2 cellular contexts compared by ENCODE assay signal in genomic region chr9:116421006-116421538, GRCh38.
TF ChIP-seq lines count a peak whose summit lies in the region.

No MANE protein-coding gene starts in this region.

TF ChIP-seq in IMR-90, 13 proteins besides CTCF, POLR2A, EP300 and RAD21:
- no peak for TF ChIP-seq CHD1 (IDR thresholded peaks at IDR 0.05; ENCODE audit: low read depth, low read length)
- no peak for TF ChIP-seq CEBPB (IDR thresholded peaks at IDR 0.05; ENCODE audit: low read depth, low read length)
- no peak for TF ChIP-seq MXI1 (IDR thresholded peaks at IDR 0.05; ENCODE audit: borderline replicate concordance, low read depth, low read length)
- TF ChIP-seq USF2 (IDR thresholded peaks at IDR 0.05; ENCODE audit: low read depth, low read length) = no peak
- no peak for TF ChIP-seq BHLHE40 (IDR thresholded peaks at IDR 0.05; ENCODE audit: low read depth, low read length)
- TF ChIP-seq NFE2L2 (IDR thresholded peaks at IDR 0.05; ENCODE audit: low read depth, low read length) = no peak
- no peak for TF ChIP-seq MAZ (IDR thresholded peaks at IDR 0.05; ENCODE audit: borderline replicate concordance, low read depth, low read length)
- TF ChIP-seq RCOR1 (IDR thresholded peaks at IDR 0.05; ENCODE audit: insufficient replicate concordance, low read length) = no peak
- TF ChIP-seq SMC3 (IDR thresholded peaks at IDR 0.05; ENCODE audit: low read depth, low read length) = no peak
- no peak for TF ChIP-seq MAFK (IDR thresholded peaks at IDR 0.05; ENCODE audit: low read depth, low read length)
- no peak for TF ChIP-seq FOS (IDR thresholded peaks at IDR 0.05; ENCODE audit: low read depth, low read length)
- no peak for TF ChIP-seq ELK1 (IDR thresholded peaks at IDR 0.05; ENCODE audit: borderline replicate concordance, low read depth, low read length)
- no peak for TF ChIP-seq RFX5 (IDR thresholded peaks at IDR 0.05; ENCODE audit: low read depth, low read length)

TF ChIP-seq in K562, 482 proteins besides CTCF, POLR2A, EP300 and RAD21 (continues in another document):
- TF ChIP-seq HBP1 (CRISPR knock-in tag; IDR thresholded peaks at IDR 0.05) = peak; percentile 59; the same call in 1 of the 2 replicates
- no peak for TF ChIP-seq RFX7 (CRISPR knock-in tag; IDR thresholded peaks at IDR 0.05)
- peak; percentile 62 for TF ChIP-seq CBFA2T2 (conservative IDR thresholded peaks at IDR 0.05)
- TF ChIP-seq ZNF668 (CRISPR knock-in tag; IDR thresholded peaks at IDR 0.05) = 0 out of 2 replicates have a peak, but pooled peaks have one; percentile 15
- no peak for TF ChIP-seq MAFF (IDR thresholded peaks at IDR 0.05; ENCODE audit: low read length)
- peak; percentile 71; the same call in 1 of the 2 replicates for TF ChIP-seq MGA (IDR thresholded peaks at IDR 0.05)
- TF ChIP-seq TEAD4 (IDR thresholded peaks at IDR 0.05; ENCODE audit: low read length) = peak; percentile 58
- no peak for TF ChIP-seq TEAD4 (CRISPR knock-in tag; IDR thresholded peaks at IDR 0.05; ENCODE audit: borderline replicate concordance)
- TF ChIP-seq HSF4 (CRISPR knock-in tag; IDR thresholded peaks at IDR 0.05; ENCODE audit: borderline replicate concordance) = 0 out of 2 replicates have a peak, but pooled peaks have one; percentile 42
- 0 out of 2 replicates have a peak, but pooled peaks have one; percentile 47 for TF ChIP-seq PTTG1 (tag; IDR thresholded peaks at IDR 0.05; ENCODE audit: low read depth)
- no peak for TF ChIP-seq POLR2AphosphoS5 (IDR thresholded peaks at IDR 0.05; ENCODE audit: control insufficient read depth, insufficient read depth, low read depth, low read length)
- no peak for TF ChIP-seq STAT6 (CRISPR knock-in tag; IDR thresholded peaks at IDR 0.05)
- peak; percentile 56; the same call in 1 of the 2 replicates for TF ChIP-seq HDAC2 (IDR thresholded peaks at IDR 0.05)
- peak; percentile 33; the same call in 1 of the 2 replicates for TF ChIP-seq CTBP1 (IDR thresholded peaks at IDR 0.05; ENCODE audit: borderline replicate concordance)
- peak; percentile 17 for TF ChIP-seq NFIC (IDR thresholded peaks at IDR 0.05)
- TF ChIP-seq MYBL2 (IDR thresholded peaks at IDR 0.05; ENCODE audit: low read depth) = no peak
- TF ChIP-seq MYBL2 (CRISPR knock-in tag; IDR thresholded peaks at IDR 0.05; ENCODE audit: borderline replicate concordance) = no peak
- no peak for TF ChIP-seq ZNF695 (CRISPR knock-in tag; IDR thresholded peaks at IDR 0.05)
- no peak for TF ChIP-seq NR2C1 (IDR thresholded peaks at IDR 0.05)
- TF ChIP-seq NR2C1 (tag; IDR thresholded peaks at IDR 0.05) = peak; percentile 41
- no peak; the same call in 1 of the 2 replicates for TF ChIP-seq ZNF134 (CRISPR knock-in tag; conservative IDR thresholded peaks at IDR 0.05)
- TF ChIP-seq TRIM25 (IDR thresholded peaks at IDR 0.05; ENCODE audit: borderline replicate concordance) = 0 out of 2 replicates have a peak, but pooled peaks have one; percentile 63
- TF ChIP-seq MYNN (IDR thresholded peaks at IDR 0.05) = peak; percentile 67
- TF ChIP-seq MYNN (CRISPR knock-in tag; IDR thresholded peaks at IDR 0.05) = no peak
- peak; percentile 87 for TF ChIP-seq DMBX1 (CRISPR knock-in tag; IDR thresholded peaks at IDR 0.05; ENCODE audit: borderline replicate concordance)
- TF ChIP-seq PYGO2 (tag; IDR thresholded peaks at IDR 0.05) = no peak
- peak; percentile 81 for TF ChIP-seq FOSL1 (tag; conservative IDR thresholded peaks at IDR 0.05)
- TF ChIP-seq ZNF644 (tag; IDR thresholded peaks at IDR 0.05; ENCODE audit: low read depth) = 0 out of 2 replicates have a peak, but pooled peaks have one; percentile 32
- 0 out of 2 replicates have a peak, but pooled peaks have one; percentile 32 for TF ChIP-seq BACH1 (tag; IDR thresholded peaks at IDR 0.05)
- no peak for TF ChIP-seq CHD2 (IDR thresholded peaks at IDR 0.05; ENCODE audit: low read depth, low read length)
- peak; percentile 47 to 57; a peak in 2 of 4 replicates for TF ChIP-seq TRIM24 (IDR thresholded peaks at IDR 0.05)
- TF ChIP-seq ZNF175 (CRISPR knock-in tag; IDR thresholded peaks at IDR 0.05; ENCODE audit: low read depth) = peak; percentile 83
- TF ChIP-seq HMGN3 (IDR thresholded peaks at IDR 0.05; ENCODE audit: borderline replicate concordance, extremely low read depth, insufficient read length, low read depth, low read length) = no peak
- TF ChIP-seq ATF3 (IDR thresholded peaks at IDR 0.05) = peak; percentile 74
- TF ChIP-seq ATF3 (CRISPR knock-in tag; conservative IDR thresholded peaks at IDR 0.05) = no peak
- TF ChIP-seq ZNF75A (CRISPR knock-in tag; IDR thresholded peaks at IDR 0.05) = no peak
- no peak for TF ChIP-seq CBX1 (IDR thresholded peaks at IDR 0.05; ENCODE audit: low read depth)
- TF ChIP-seq ARID3B (CRISPR knock-in tag; IDR thresholded peaks at IDR 0.05; ENCODE audit: borderline replicate concordance) = peak; percentile 5; the same call in 1 of the 2 replicates
- TF ChIP-seq DPF2 (IDR thresholded peaks at IDR 0.05) = peak; percentile 65
- TF ChIP-seq ZC3H11A (IDR thresholded peaks at IDR 0.05; ENCODE audit: low read depth, low read length) = no peak
